In the genomic region with DNA sequence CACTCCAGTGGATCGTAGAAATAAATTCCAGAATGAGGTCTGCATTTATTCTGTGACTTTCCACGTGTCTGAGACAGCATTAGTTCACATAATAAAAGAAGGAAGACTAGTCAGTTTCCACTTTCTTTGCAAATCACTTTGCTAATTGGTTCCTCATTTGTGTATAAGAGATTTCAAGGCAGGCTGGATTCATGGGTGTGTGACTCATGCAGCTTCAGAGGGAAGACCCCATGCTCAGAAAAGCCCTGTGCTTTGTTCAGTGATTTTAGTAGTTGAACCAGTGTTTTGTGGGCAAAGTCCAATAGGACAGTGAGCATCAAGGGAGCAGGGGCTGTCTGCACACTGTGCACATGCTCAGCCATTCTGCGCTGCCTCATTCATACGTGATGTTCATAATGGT, we compare ENCODE assay signal across 19 cellular contexts.
DNase-seq lines count a peak whose midpoint lies in the region; ATAC-seq, FAIRE-seq and TF ChIP-seq lines count a peak whose summit lies in the region.
"Had no signal": no experiment of that assay in that cellular context is flagged by ENCODE, and none has a peak within 500 bp of the region (broad histone marks: within the 10 kb centered on the region; RNA-seq: fewer than 3 reads in every experiment).

No MANE protein-coding gene starts in this region.

- no peaks in the 10 kb centered on the region for H3K36me3 Mint-ChIP-seq in T-helper 17 cell (ENCODE audit: low read depth)

- H3K4me3 Mint-ChIP-seq in T-helper 17 cell = no peak overlapping the region

- no peaks in the 10 kb centered on the region; the same call in 1 of the 2 replicates for H3K23me2 ChIP-seq in H1 (ENCODE audit: low read depth, low read length)

- H3K14ac ChIP-seq in H1 (ENCODE audit: insufficient read length) = no peak overlapping the region

- no peak overlapping the region for H3K56ac ChIP-seq in H1 (replicated peaks; ENCODE audit: insufficient read length, low read depth, low read length)

- no peaks in the 10 kb centered on the region for H3K27me3 ChIP-seq in H1 (replicated peaks in 1 of 4; ENCODE audit: control insufficient read depth in 3 of 4, extremely low read depth in 1 of 4, insufficient read depth in 3 of 4, low read length in 3 of 4)

- no peaks in the 10 kb centered on the region; the same call in 1 of the 2 replicates for H3K79me1 ChIP-seq in H1 (ENCODE audit: low read depth, low read length)

- H4K5ac ChIP-seq in H1 (ENCODE audit: insufficient read length, low read depth, low read length) = no peak overlapping the region

- H3K27me3 Mint-ChIP-seq in T-helper 17 cell = no peaks in the 10 kb centered on the region

- no peak overlapping the region for H3K4ac ChIP-seq in H1 (replicated peaks; ENCODE audit: insufficient read length, low read depth, low read length)

- TF ChIP-seq CTCF in H1 (IDR thresholded peaks at IDR 0.05; ENCODE audit: control extremely low read depth in 1 of 3, insufficient read depth in 1 of 3, low read depth in 1 of 3, low read length in 3 of 3) = no peak

- H3K27ac Mint-ChIP-seq in T-helper 17 cell = no peak overlapping the region

- no peak overlapping the region for H4K8ac ChIP-seq in H1 (ENCODE audit: extremely low read depth, insufficient read depth, low read length)

- POLR2A ChIA-PET in H1 (lab: Charles Lee; ENCODE audit: partially characterized antibody) = no interaction called here

- no peak for TF ChIP-seq RAD21 in H1 (IDR thresholded peaks at IDR 0.05 in 1 of 2, conservative IDR thresholded peaks at IDR 0.05 in 1 of 2; ENCODE audit: low read depth in 2 of 2, low read length in 2 of 2)

- H2BK15ac ChIP-seq in H1 (ENCODE audit: low read length) = 0 out of 2 replicates have a peak overlapping the region, but pooled peaks have one; percentile 9

- no peaks in the 10 kb centered on the region for H3K36me3 ChIP-seq in H1 (ENCODE audit: control insufficient read depth in 2 of 4, insufficient read depth in 4 of 4, low read length in 3 of 4)

- 0 out of 2 replicates have a peak overlapping the region, but pooled peaks have one; percentile 62 for H3K18ac ChIP-seq in H1 (ENCODE audit: extremely low read depth, low read length)

- in situ Hi-C loops in KBM-7 (cut with MboI; ENCODE audit: low pct_unique_long_range_greater_than_20kb, low sequenced_read_pairs) = no loop called here

- H2BK12ac ChIP-seq in H1 (ENCODE audit: low read depth, low read length) = 0 out of 2 replicates have a peak overlapping the region, but pooled peaks have one; percentile 1

- WGBS in H1 (ENCODE audit: extremely low coverage in 1 of 2, insufficient coverage in 1 of 2, insufficient read length in 1 of 2, insufficient replicate concordance in 2 of 2, low coverage in 1 of 2, low lambda C conversion rate in 2 of 2, missing lambda C conversion rate in 1 of 2), 2 experiments = 63% methylated on average over 4 of the region's 4 CpGs; no CpG with 5 or more reads in 1 of the 2 experiments

- FAIRE-seq in H1 (lab: Jason Lieb, UNC) (no peak), urothelium cell line (lab: Jason Lieb, UNC) (peak; percentile 94)
- FAIRE-seq: GM12892 had no signal

- no peak for TF ChIP-seq POLR2A in H1 (IDR thresholded peaks at IDR 0.05; ENCODE audit: control extremely low read depth in 1 of 2, low read depth in 2 of 2, low read length in 2 of 2)

- H3K27ac ChIP-seq in H1 (ENCODE audit: low read depth, low read length) = no peak overlapping the region

- H4K20me1 ChIP-seq in H1 (replicated peaks in 1 of 2; ENCODE audit: control insufficient read depth in 1 of 2, insufficient read depth in 2 of 2, low read length in 2 of 2) = no peaks in the 10 kb centered on the region

- H3K9me3 ChIP-seq in H1 (ENCODE audit: insufficient read depth in 2 of 2, low read depth in 1 of 2, low read length in 1 of 2) (no peaks in the 10 kb centered on the region), T-helper 17 cell (ENCODE audit: control insufficient read depth, low read length, poor library complexity, severe bottlenecking) (no peaks in the 10 kb centered on the region)
- H3K9me3 ChIP-seq: SK-N-SH had no signal

- no peak overlapping the region for H3K23ac ChIP-seq in H1 (ENCODE audit: insufficient read length)

- no peak overlapping the region for H2BK5ac ChIP-seq in H1 (ENCODE audit: low read depth, low read length)

- H3K4me1 Mint-ChIP-seq in T-helper 17 cell = no peaks in the 10 kb centered on the region

- ATAC-seq in T-helper 17 cell = no peak
- ATAC-seq: PC-3 had no signal

- H2BK120ac ChIP-seq in H1 (replicated peaks; ENCODE audit: low read depth, low read length) = no peak overlapping the region

- no peak overlapping the region for H3K9ac ChIP-seq in H1 (replicated peaks in 1 of 4; ENCODE audit: extremely low read depth in 1 of 4, low read depth in 3 of 4, low read length in 3 of 4)
- H3K9ac ChIP-seq: SK-N-SH had no signal

- 0 out of 4 replicates have a peak overlapping the region, but pooled peaks of 1 of the 2 experiments have one; percentile 14 for H3K4me2 ChIP-seq in H1 (ENCODE audit: insufficient read depth in 1 of 2, low read depth in 2 of 2, low read length in 2 of 2)
- H3K4me2 ChIP-seq: SK-N-SH had no signal

- H2AFZ ChIP-seq in H1 (ENCODE audit: low read length) = no peak overlapping the region

- H2BK20ac ChIP-seq in H1 (ENCODE audit: low read length) = no peak overlapping the region

- no peaks in the 10 kb centered on the region for H3K79me2 ChIP-seq in H1 (ENCODE audit: control insufficient read depth in 1 of 2, insufficient read depth in 2 of 2, low read length in 2 of 2)

- peaks cover 3 to 5% (median 4%) of the 10 kb centered on the region in 4 experiments; a peak in 4 of 7 replicates for H3K4me1 ChIP-seq in H1 (replicated peaks in 1 of 4; ENCODE audit: control insufficient read depth in 3 of 4, insufficient read depth in 4 of 4, low read length in 3 of 4)

- CTCF ChIA-PET in H1 (lab: Charles Lee; ENCODE audit: partially characterized antibody) = interaction anchor here (0.6 kb wide), 1 partner anchor 32 kb away, joined by 3 read pairs; no protein-coding TSS in a partner anchor

- no peak overlapping the region; the same call in 1 of the 2 replicates for H2AK5ac ChIP-seq in H1 (ENCODE audit: low read depth, low read length)

- no peak overlapping the region for H3K4me3 ChIP-seq in H1 (ENCODE audit: extremely low read depth in 1 of 4, insufficient read depth in 2 of 4, low read depth in 3 of 4, low read length in 4 of 4)

- no peak overlapping the region for H4K91ac ChIP-seq in H1 (replicated peaks; ENCODE audit: insufficient read length, low read length)

- DNase-seq in NOMO-1 treated with DMSO at 0.1 percent for 48 hours (lab: John Stamatoyannopoulos, UW; ENCODE audit: unreplicated experiment) (peak; percentile 1), NOMO-1 treated with dmso at 0.1 percent for 144 hours (lab: John Stamatoyannopoulos, UW; ENCODE audit: unreplicated experiment) (no peak), KBM-7 (peak; percentile 0), H1 (ENCODE audit: low read depth in 1 of 2, low spot score in 2 of 2) (no peak), urothelium cell line (ENCODE audit: low spot score) (no peak), T-helper 17 cell (no peak), NCI-H2107 (lab: John Stamatoyannopoulos, UW) (no peak), NCI-H345 treated with DMSO at 0.1 percent for 48 hours (lab: John Stamatoyannopoulos, UW; ENCODE audit: unreplicated experiment) (no peak)
- DNase-seq: 8988T, Calu3, DMS79 treated with DMSO at 0.1 percent for 48 hours, GF-D8, H7, Kasumi-1, NCI-H2029, NCI-H526 treated with DMSO at 0.1 percent for 48 hours, PC-3, SK-N-SH had no signal

- no peak for TF ChIP-seq EP300 in H1 (IDR thresholded peaks at IDR 0.05; ENCODE audit: borderline replicate concordance in 1 of 2, low read depth in 2 of 2, low read length in 2 of 2)

TF ChIP-seq in H1, 55 proteins besides CTCF, POLR2A, EP300 and RAD21:
- TF ChIP-seq BRCA1 (IDR thresholded peaks at IDR 0.05; ENCODE audit: low read depth, low read length) (no peak), KDM1A (IDR thresholded peaks at IDR 0.05; ENCODE audit: borderline replicate concordance, low read length) (no peak), SUZ12 (IDR thresholded peaks at IDR 0.05; ENCODE audit: low read length) (no peak), SP2 (IDR thresholded peaks at IDR 0.05; ENCODE audit: low read length) (no peak), RXRA (IDR thresholded peaks at IDR 0.05; ENCODE audit: insufficient read depth, low read depth, low read length) (no peak), NRF1 (IDR thresholded peaks at IDR 0.05; ENCODE audit: low read depth, low read length) (no peak), CTBP2 (IDR thresholded peaks at IDR 0.05; ENCODE audit: borderline replicate concordance, insufficient read depth, insufficient read length, low read length) (no peak)

Comparison
In these comparisons a context has a peak if more than half of its experiments do, and no peak if none do; other contexts are left out.
1. DNase-seq: peak in NOMO-1 treated with DMSO at 0.1 percent for 48 hours (single experiment) and KBM-7 (single experiment); none in NOMO-1 treated with dmso at 0.1 percent for 144 hours (single experiment), H1 (0 of 2), urothelium cell line (single experiment), T-helper 17 cell (0 of 3), NCI-H2107 (single experiment) and NCI-H345 treated with DMSO at 0.1 percent for 48 hours (single experiment).